1 cellular context compared by ENCODE assay signal in the genomic region with DNA sequence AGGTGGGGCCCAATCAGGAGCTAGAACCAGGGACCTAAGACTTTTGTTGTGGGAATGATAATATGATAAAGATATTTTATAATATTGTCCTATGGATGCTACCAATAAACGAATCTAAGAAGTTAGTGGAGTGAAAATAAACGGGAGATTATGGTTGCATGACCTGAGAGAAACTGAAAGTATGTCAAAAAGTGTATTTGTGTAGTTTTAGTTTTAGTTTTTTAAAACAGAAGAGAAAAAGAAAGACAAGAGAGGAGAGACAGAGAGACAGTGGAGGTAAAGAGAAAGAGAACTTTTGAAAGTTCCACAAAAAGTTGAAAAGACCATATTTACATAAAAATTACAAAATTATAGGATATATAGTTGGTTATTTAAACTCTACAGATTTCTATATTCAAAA.
TF ChIP-seq lines count a peak whose summit lies in the region.

No MANE protein-coding gene starts in this region.

TF ChIP-seq in SK-N-SH treated with all-trans-retinoic acid at 6 μM for 48 hours, 23 proteins besides CTCF, POLR2A, EP300 and RAD21 (continued from another document):
- TF ChIP-seq TSHZ2 (CRISPR knock-in tag; IDR thresholded peaks at IDR 0.05) (no peak), ZFP30 (CRISPR knock-in tag; IDR thresholded peaks at IDR 0.05) (no peak), PPARA (CRISPR knock-in tag; IDR thresholded peaks at IDR 0.05; ENCODE audit: borderline replicate concordance) (no peak), ZNF8 (CRISPR knock-in tag; IDR thresholded peaks at IDR 0.05) (no peak)
